ENCODE assay signal across 39 cellular contexts in genomic region chr2:73259704-73260337, GRCh38. TPM values are rescaled to one million over a fixed set of nuclear protein-coding genes. Genes with fewer than 3 reads are reported as not detected.
"Had no signal": no experiment of that assay in that cellular context is flagged by ENCODE, and none has a peak within 500 bp of the region (broad histone marks: within the 10 kb centered on the region; RNA-seq: fewer than 3 reads in every experiment).

No MANE protein-coding gene starts in this region.

- H3K27me3 ChIP-seq: brain microvascular endothelial cell, dorsolateral prefrontal cortex, suprapubic skin had no signal

- H3K9me3 ChIP-seq: psoas muscle, suprapubic skin, tibial artery had no signal

- H3K36me3 ChIP-seq: brain microvascular endothelial cell had no signal

- H2AFZ ChIP-seq: parathyroid adenoma had no signal

- H3K27me3 Mint-ChIP-seq: activated T-helper 17 cell treated with anti-CD3 and anti-CD28 coated beads, Interleukin-2, amount 50 U/mL, for 72 hours; effector memory CD8-positive, alpha-beta T cell; naive B cell had no signal

- H3K79me2 ChIP-seq: parathyroid adenoma had no signal

- ATAC-seq: activated CD4-positive, CD25-positive, alpha-beta regulatory T cell treated with anti-CD3 and anti-CD28 coated beads, Interleukin-2, amount 50 U/mL, for 24 hours; activated T-helper 17 cell treated with anti-CD3 and anti-CD28 coated beads, Interleukin-2, amount 50 U/mL, for 72 hours; effector memory CD8-positive, alpha-beta T cell had no signal

- DNase-seq: activated CD4-positive, alpha-beta T cell treated with anti-CD3 and anti-CD28 coated beads, Interleukin-2, amount 50 U/mL, for 48 hours; activated CD8-positive, alpha-beta memory T cell treated with anti-CD3 and anti-CD28 coated beads for 24 hours; activated CD8-positive, alpha-beta memory T cell treated with anti-CD3 and anti-CD28 coated beads, Interleukin-2, amount 50 U/mL, for 4 hours; activated gamma-delta T cell treated with Interleukin-2 at 50 U/mL for 16 hours; activated naive CD4-positive, alpha-beta T cell treated with anti-CD3 and anti-CD28 coated beads, Interleukin-2, amount 50 U/mL, for 16 hours; activated T-cell treated with anti-CD3 and anti-CD28 coated beads, Interleukin-2, amount 50 U/mL, for 1 hour; amniotic stem cell; effector memory CD8-positive, alpha-beta T cell; immature natural killer cell; kidney; naive B cell; stimulated activated CD4-positive, alpha-beta T cell treated with anti-CD3 and anti-CD28 coated beads, Interleukin-1b, Interleukin-23, amount 100 ng/mL, for 48 hours; stimulated activated CD4-positive, alpha-beta T cell treated with anti-CD3 and anti-CD28 coated beads, Interleukin-4, amount 100 ng/mL, for 4 hours; stimulated activated CD8-positive, alpha-beta memory T cell treated with anti-CD3 and anti-CD28 coated beads, Interleukin-4, amount 100 ng/mL, for 48 hours; stimulated activated naive CD4-positive, alpha-beta T cell; T1000; tibial artery had no signal

- FAIRE-seq: astrocyte, kidney had no signal

- H3K27ac ChIP-seq: brain microvascular endothelial cell, coronary artery, parathyroid adenoma, psoas muscle, suprapubic skin, tibial artery, WERI-Rb-1 had no signal

- H3K4me3 ChIP-seq: coronary artery, dorsolateral prefrontal cortex, psoas muscle, smooth muscle cell, suprapubic skin, tibial artery had no signal

- H3K4me3 Mint-ChIP-seq: activated T-helper 17 cell treated with anti-CD3 and anti-CD28 coated beads, Interleukin-2, amount 50 U/mL, for 72 hours; effector memory CD8-positive, alpha-beta T cell; immature natural killer cell; mesothelial cell of epicardium; naive B cell; nephron progenitor cell; T-helper 1 cell treated with Interleukin-12 subunit alpha and Interleukin-12 subunit beta and Interleukin-4 antibody, amounts not matched to agents 30 μg/mL and 1 μg/mL, for 36 hours had no signal

- H3K4me1 ChIP-seq: parathyroid adenoma, psoas muscle, suprapubic skin, tibial artery had no signal

- H3K27ac Mint-ChIP-seq: activated T-helper 17 cell treated with anti-CD3 and anti-CD28 coated beads, Interleukin-2, amount 50 U/mL, for 72 hours; immature natural killer cell; mesothelial cell of epicardium; nephron progenitor cell; T-helper 1 cell treated with Interleukin-12 subunit alpha and Interleukin-12 subunit beta and Interleukin-4 antibody, amounts not matched to agents 30 μg/mL and 1 μg/mL, for 36 hours had no signal

- H3K9me3 Mint-ChIP-seq: activated T-helper 17 cell treated with anti-CD3 and anti-CD28 coated beads, Interleukin-2, amount 50 U/mL, for 72 hours; effector memory CD8-positive, alpha-beta T cell; immature natural killer cell; mesothelial cell of epicardium; naive B cell; nephron progenitor cell; T-helper 1 cell treated with Interleukin-12 subunit alpha and Interleukin-12 subunit beta and Interleukin-4 antibody, amounts not matched to agents 30 μg/mL and 1 μg/mL, for 36 hours had no signal

- H3K4me1 Mint-ChIP-seq: activated T-helper 17 cell treated with anti-CD3 and anti-CD28 coated beads, Interleukin-2, amount 50 U/mL, for 72 hours; immature natural killer cell; mesothelial cell of epicardium had no signal

- H3K9ac ChIP-seq: parathyroid adenoma had no signal

- H3K36me3 Mint-ChIP-seq: immature natural killer cell, mesothelial cell of epicardium had no signal

- H3K4me2 ChIP-seq: smooth muscle cell had no signal

RNA-seq across cellular contexts. Expression of gene EGR4, which starts 33.5 kb away (rescaled TPM):
- total RNA-seq: astrocyte, cardiac septum, endothelial cell of umbilical vein, fibroblast of lung, fibroblast of villous mesenchyme, kidney, left colon, liver, psoas muscle, suprapubic skin, urinary bladder had no signal
- polyA plus RNA-seq: endothelial cell of umbilical vein, esophagus, fibroblast of lung, immature natural killer cell, psoas muscle had no signal
